ENCODE assay signal across 1 cellular context in the genomic region with DNA sequence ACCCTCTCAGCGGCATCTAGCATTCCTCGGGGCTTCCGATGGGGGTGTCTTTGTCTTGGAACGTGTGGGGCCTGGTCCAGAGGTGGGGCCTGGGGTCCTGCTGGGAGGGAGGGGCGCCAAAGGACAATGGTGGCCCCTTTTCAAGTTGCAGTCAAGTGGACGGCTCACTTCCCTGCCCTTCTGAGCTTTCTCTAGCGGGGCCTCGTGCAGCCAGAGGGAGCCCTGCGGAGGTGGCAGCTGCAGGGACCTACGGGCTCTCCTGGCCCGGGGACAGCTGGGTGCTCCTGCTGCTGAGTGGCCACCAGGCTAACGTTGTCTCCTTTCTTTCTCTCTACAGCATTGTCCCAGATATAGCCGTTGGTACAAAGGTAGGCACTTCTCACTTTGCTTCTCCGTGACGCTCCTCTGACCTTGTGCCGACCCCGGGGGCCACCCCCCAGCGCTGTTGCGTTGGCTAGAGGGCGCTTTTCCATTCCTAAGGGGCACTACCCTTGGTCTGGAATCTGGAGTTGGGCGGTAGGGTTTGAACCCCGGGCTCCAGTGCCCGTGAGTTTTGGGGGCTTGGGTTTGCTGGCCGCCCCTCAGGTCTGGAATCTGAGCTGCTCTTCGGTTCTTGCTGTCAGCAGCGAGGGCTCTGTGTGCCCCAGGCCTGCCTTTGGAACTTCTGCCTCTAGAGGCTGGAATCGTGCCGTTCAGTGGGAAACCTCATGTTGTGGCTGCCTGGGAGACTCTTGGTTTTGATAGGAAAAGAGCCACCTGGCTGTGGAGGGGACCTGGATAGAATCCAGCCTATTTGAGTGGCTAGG.
TF ChIP-seq lines count a peak whose summit lies in the region.

No MANE protein-coding gene starts in this region.

TF ChIP-seq in HepG2, 621 proteins besides CTCF, POLR2A, EP300 and RAD21 (continued from another document and continues in another):
- TF ChIP-seq, protein P1, sequence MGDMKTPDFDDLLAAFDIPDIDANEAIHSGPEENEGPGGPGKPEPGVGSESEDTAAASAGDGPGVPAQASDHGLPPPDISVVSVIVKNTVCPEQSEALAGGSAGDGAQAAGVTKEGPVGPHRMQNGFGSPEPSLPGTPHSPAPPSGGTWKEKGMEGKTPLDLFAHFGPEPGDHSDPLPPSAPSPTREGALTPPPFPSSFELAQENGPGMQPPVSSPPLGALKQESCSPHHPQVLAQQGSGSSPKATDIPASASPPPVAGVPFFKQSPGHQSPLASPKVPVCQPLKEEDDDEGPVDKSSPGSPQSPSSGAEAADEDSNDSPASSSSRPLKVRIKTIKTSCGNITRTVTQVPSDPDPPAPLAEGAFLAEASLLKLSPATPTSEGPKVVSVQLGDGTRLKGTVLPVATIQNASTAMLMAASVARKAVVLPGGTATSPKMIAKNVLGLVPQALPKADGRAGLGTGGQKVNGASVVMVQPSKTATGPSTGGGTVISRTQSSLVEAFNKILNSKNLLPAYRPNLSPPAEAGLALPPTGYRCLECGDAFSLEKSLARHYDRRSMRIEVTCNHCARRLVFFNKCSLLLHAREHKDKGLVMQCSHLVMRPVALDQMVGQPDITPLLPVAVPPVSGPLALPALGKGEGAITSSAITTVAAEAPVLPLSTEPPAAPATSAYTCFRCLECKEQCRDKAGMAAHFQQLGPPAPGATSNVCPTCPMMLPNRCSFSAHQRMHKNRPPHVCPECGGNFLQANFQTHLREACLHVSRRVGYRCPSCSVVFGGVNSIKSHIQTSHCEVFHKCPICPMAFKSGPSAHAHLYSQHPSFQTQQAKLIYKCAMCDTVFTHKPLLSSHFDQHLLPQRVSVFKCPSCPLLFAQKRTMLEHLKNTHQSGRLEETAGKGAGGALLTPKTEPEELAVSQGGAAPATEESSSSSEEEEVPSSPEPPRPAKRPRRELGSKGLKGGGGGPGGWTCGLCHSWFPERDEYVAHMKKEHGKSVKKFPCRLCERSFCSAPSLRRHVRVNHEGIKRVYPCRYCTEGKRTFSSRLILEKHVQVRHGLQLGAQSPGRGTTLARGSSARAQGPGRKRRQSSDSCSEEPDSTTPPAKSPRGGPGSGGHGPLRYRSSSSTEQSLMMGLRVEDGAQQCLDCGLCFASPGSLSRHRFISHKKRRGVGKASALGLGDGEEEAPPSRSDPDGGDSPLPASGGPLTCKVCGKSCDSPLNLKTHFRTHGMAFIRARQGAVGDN (CRISPR knock-in tag; IDR thresholded peaks at IDR 0.05): peak; percentile 57
- TF ChIP-seq, protein P2, sequence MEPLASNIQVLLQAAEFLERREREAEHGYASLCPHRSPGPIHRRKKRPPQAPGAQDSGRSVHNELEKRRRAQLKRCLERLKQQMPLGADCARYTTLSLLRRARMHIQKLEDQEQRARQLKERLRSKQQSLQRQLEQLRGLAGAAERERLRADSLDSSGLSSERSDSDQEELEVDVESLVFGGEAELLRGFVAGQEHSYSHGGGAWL (CRISPR knock-in tag; IDR thresholded peaks at IDR 0.05): peak; percentile 38; the same call in 1 of the 2 replicates
- TF ChIP-seq ZNF382 (CRISPR knock-in tag; IDR thresholded peaks at IDR 0.05; ENCODE audit: borderline replicate concordance) (no peak), NCOA5 (CRISPR knock-in tag; IDR thresholded peaks at IDR 0.05) (no peak), ZNF510 (CRISPR knock-in tag; IDR thresholded peaks at IDR 0.05; ENCODE audit: low read depth) (no peak), ZNF777 (CRISPR knock-in tag; IDR thresholded peaks at IDR 0.05) (0 out of 2 replicates have a peak, but pooled peaks have one; percentile 12), ARNTL (CRISPR knock-in tag; IDR thresholded peaks at IDR 0.05) (no peak), AGO1 (IDR thresholded peaks at IDR 0.05; ENCODE audit: low read depth, low read length, poor library complexity, severe bottlenecking) (peak; percentile 15), POLR2G (IDR thresholded peaks at IDR 0.05; ENCODE audit: low read depth, low read length) (peak; percentile 37; the same call in 1 of the 2 replicates), HNRNPK (IDR thresholded peaks at IDR 0.05; ENCODE audit: low read depth, low read length, poor library complexity, severe bottlenecking) (no peak), MED13 (CRISPR knock-in tag; IDR thresholded peaks at IDR 0.05) (no peak), SMYD3 (CRISPR knock-in tag; IDR thresholded peaks at IDR 0.05) (no peak), ZNF224 (CRISPR knock-in tag; IDR thresholded peaks at IDR 0.05) (no peak), NONO (IDR thresholded peaks at IDR 0.05) (no peak), NONO (CRISPR knock-in tag; conservative IDR thresholded peaks at IDR 0.05) (peak; percentile 69; the same call in 1 of the 2 replicates), ZNF333 (CRISPR knock-in tag; IDR thresholded peaks at IDR 0.05; ENCODE audit: borderline replicate concordance) (no peak)
- TF ChIP-seq, protein P3, sequence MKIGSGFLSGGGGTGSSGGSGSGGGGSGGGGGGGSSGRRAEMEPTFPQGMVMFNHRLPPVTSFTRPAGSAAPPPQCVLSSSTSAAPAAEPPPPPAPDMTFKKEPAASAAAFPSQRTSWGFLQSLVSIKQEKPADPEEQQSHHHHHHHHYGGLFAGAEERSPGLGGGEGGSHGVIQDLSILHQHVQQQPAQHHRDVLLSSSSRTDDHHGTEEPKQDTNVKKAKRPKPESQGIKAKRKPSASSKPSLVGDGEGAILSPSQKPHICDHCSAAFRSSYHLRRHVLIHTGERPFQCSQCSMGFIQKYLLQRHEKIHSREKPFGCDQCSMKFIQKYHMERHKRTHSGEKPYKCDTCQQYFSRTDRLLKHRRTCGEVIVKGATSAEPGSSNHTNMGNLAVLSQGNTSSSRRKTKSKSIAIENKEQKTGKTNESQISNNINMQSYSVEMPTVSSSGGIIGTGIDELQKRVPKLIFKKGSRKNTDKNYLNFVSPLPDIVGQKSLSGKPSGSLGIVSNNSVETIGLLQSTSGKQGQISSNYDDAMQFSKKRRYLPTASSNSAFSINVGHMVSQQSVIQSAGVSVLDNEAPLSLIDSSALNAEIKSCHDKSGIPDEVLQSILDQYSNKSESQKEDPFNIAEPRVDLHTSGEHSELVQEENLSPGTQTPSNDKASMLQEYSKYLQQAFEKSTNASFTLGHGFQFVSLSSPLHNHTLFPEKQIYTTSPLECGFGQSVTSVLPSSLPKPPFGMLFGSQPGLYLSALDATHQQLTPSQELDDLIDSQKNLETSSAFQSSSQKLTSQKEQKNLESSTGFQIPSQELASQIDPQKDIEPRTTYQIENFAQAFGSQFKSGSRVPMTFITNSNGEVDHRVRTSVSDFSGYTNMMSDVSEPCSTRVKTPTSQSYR (CRISPR knock-in tag; IDR thresholded peaks at IDR 0.05; ENCODE audit: borderline replicate concordance): 0 out of 2 replicates have a peak, but pooled peaks have one; percentile 17
- TF ChIP-seq, protein P4, sequence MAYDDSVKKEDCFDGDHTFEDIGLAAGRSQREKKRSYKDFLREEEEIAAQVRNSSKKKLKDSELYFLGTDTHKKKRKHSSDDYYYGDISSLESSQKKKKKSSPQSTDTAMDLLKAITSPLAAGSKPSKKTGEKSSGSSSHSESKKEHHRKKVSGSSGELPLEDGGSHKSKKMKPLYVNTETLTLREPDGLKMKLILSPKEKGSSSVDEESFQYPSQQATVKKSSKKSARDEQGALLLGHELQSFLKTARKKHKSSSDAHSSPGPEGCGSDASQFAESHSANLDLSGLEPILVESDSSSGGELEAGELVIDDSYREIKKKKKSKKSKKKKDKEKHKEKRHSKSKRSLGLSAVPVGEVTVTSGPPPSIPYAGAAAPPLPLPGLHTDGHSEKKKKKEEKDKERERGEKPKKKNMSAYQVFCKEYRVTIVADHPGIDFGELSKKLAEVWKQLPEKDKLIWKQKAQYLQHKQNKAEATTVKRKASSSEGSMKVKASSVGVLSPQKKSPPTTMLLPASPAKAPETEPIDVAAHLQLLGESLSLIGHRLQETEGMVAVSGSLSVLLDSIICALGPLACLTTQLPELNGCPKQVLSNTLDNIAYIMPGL (CRISPR knock-in tag; IDR thresholded peaks at IDR 0.05; ENCODE audit: borderline replicate concordance in 1 of 2, low read depth in 1 of 2): peak; percentile 53 to 66; a peak in 3 of 4 replicates
- TF ChIP-seq, protein P5, sequence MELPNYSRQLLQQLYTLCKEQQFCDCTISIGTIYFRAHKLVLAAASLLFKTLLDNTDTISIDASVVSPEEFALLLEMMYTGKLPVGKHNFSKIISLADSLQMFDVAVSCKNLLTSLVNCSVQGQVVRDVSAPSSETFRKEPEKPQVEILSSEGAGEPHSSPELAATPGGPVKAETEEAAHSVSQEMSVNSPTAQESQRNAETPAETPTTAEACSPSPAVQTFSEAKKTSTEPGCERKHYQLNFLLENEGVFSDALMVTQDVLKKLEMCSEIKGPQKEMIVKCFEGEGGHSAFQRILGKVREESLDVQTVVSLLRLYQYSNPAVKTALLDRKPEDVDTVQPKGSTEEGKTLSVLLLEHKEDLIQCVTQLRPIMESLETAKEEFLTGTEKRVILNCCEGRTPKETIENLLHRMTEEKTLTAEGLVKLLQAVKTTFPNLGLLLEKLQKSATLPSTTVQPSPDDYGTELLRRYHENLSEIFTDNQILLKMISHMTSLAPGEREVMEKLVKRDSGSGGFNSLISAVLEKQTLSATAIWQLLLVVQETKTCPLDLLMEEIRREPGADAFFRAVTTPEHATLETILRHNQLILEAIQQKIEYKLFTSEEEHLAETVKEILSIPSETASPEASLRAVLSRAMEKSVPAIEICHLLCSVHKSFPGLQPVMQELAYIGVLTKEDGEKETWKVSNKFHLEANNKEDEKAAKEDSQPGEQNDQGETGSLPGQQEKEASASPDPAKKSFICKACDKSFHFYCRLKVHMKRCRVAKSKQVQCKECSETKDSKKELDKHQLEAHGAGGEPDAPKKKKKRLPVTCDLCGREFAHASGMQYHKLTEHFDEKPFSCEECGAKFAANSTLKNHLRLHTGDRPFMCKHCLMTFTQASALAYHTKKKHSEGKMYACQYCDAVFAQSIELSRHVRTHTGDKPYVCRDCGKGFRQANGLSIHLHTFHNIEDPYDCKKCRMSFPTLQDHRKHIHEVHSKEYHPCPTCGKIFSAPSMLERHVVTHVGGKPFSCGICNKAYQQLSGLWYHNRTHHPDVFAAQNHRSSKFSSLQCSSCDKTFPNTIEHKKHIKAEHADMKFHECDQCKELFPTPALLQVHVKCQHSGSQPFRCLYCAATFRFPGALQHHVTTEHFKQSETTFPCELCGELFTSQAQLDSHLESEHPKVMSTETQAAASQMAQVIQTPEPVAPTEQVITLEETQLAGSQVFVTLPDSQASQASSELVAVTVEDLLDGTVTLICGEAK (IDR thresholded peaks at IDR 0.05): no peak
- TF ChIP-seq, protein P5 (CRISPR knock-in tag; IDR thresholded peaks at IDR 0.05): no peak
- TF ChIP-seq, protein P6, sequence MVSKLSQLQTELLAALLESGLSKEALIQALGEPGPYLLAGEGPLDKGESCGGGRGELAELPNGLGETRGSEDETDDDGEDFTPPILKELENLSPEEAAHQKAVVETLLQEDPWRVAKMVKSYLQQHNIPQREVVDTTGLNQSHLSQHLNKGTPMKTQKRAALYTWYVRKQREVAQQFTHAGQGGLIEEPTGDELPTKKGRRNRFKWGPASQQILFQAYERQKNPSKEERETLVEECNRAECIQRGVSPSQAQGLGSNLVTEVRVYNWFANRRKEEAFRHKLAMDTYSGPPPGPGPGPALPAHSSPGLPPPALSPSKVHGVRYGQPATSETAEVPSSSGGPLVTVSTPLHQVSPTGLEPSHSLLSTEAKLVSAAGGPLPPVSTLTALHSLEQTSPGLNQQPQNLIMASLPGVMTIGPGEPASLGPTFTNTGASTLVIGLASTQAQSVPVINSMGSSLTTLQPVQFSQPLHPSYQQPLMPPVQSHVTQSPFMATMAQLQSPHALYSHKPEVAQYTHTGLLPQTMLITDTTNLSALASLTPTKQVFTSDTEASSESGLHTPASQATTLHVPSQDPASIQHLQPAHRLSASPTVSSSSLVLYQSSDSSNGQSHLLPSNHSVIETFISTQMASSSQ (IDR thresholded peaks at IDR 0.05; ENCODE audit: low read depth): peak; percentile 0; the same call in 1 of the 2 replicates
- TF ChIP-seq, protein P6 (CRISPR knock-in tag; IDR thresholded peaks at IDR 0.05; ENCODE audit: borderline replicate concordance): no peak
- TF ChIP-seq, protein P7, sequence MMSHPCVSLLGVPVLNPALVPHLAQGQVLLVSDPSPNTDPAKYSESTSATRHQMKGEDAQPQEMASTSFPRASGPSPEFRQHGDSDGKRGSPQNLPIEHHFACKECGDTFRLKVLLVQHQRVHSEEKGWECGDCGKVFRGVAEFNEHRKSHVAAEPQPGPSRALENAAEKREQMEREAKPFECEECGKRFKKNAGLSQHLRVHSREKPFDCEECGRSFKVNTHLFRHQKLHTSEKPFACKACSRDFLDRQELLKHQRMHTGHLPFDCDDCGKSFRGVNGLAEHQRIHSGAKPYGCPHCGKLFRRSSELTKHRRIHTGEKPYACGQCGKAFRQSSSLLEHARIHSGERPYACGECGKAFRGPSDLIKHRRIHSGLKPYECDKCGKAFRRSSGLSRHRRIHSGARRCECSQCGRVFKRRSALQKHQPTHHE (CRISPR knock-in tag; IDR thresholded peaks at IDR 0.05; ENCODE audit: borderline replicate concordance): no peak
